ENCODE assay signal across 13 cellular contexts in genomic region chr11:4480577-4481539, GRCh38. TPM values are rescaled to one million over a fixed set of nuclear protein-coding genes. Genes with fewer than 3 reads are reported as not detected.
DNase-seq lines count a peak whose midpoint lies in the region; ATAC-seq, FAIRE-seq and TF ChIP-seq lines count a peak whose summit lies in the region.
"Had no signal": no experiment of that assay in that cellular context is flagged by ENCODE, and none has a peak within 500 bp of the region (broad histone marks: within the 10 kb centered on the region; RNA-seq: fewer than 3 reads in every experiment).

No MANE protein-coding gene starts in this region.

- TF ChIP-seq CTCF in RWPE1 (conservative IDR thresholded peaks at IDR 0.05; ENCODE audit: low read depth) (no peak), fibroblast of mammary gland (conservative IDR thresholded peaks at IDR 0.05; ENCODE audit: control insufficient read depth, insufficient read depth, low read depth, low read length) (no peak)

- CTCF ChIA-PET in RWPE1 (lab: Yijun Ruan, JAX) = no interaction called here

- no peak overlapping the region for H3K4me3 ChIP-seq in fibroblast of mammary gland (ENCODE audit: control insufficient read depth, low read depth, low read length)
- H3K4me3 ChIP-seq: colonic mucosa had no signal

- DNase-seq in stimulated activated CD4-positive, alpha-beta T cell treated with anti-CD3 and anti-CD28 coated beads, Interleukin-15, amount 100 ng/mL, for 24 hours = peak; percentile 26
- no peak for DNase-seq in stimulated activated CD4-positive, alpha-beta T cell treated with anti-CD3 and anti-CD28 coated beads, Interleukin-4, amount 100 ng/mL, for 1 hour
- DNase-seq in RWPE1 (ENCODE audit: low spot score) (peak; percentile 46), fibroblast of mammary gland (ENCODE audit: low read depth) (peak; percentile 38), urothelium cell line (ENCODE audit: low spot score) (peak; percentile 19), mesenteric fat pad (ENCODE audit: low spot score) (no peak), inferior parietal cortex (ENCODE audit: extremely low spot score) (no peak)
- DNase-seq: C1 segment of cervical spinal cord, colonic mucosa, GF-D8 had no signal

- ATAC-seq in HG03457 (IDR thresholded peaks at IDR 0.05; ENCODE audit: unreplicated experiment) = no peak

- POLR2A ChIA-PET in RWPE1 (lab: Yijun Ruan, JAX; ENCODE audit: low non-redundant PET) = no interaction called here

- FAIRE-seq in urothelium cell line (lab: Jason Lieb, UNC) = no peak

- H3K27ac ChIP-seq in RWPE1 = no peak overlapping the region
- H3K27ac ChIP-seq: colonic mucosa had no signal

RNA-seq across cellular contexts. Expression of gene OR52K1, which starts 1.6 kb away (rescaled TPM):
- total RNA-seq in mesenteric fat pad = not detected
- total RNA-seq: activated T-helper 2 cell treated with anti-CD3 and anti-CD28 coated beads, Interferon-gamma antibody, Interleukin-2, Interleukin-4, amounts not matched to agents 10 μg/mL and 5 μg/mL and 100 μg/mL, durations not matched to agents 14 hours and 24 hours and 36 hours; colonic mucosa had no signal

RNA-seq across cellular contexts. Expression of gene OR52K2, which starts 31.8 kb away (rescaled TPM):
- total RNA-seq in mesenteric fat pad = not detected
- total RNA-seq: activated T-helper 2 cell treated with anti-CD3 and anti-CD28 coated beads, Interferon-gamma antibody, Interleukin-2, Interleukin-4, amounts not matched to agents 10 μg/mL and 5 μg/mL and 100 μg/mL, durations not matched to agents 14 hours and 24 hours and 36 hours; colonic mucosa; liver had no signal

Comparison
In these comparisons a context has a peak if more than half of its experiments do, and no peak if none do; other contexts are left out.
1. DNase-seq: peak in stimulated activated CD4-positive, alpha-beta T cell treated with anti-CD3 and anti-CD28 coated beads, Interleukin-15, amount 100 ng/mL, for 24 hours (single experiment), RWPE1 (single experiment), fibroblast of mammary gland (single experiment) and urothelium cell line (single experiment); none in stimulated activated CD4-positive, alpha-beta T cell treated with anti-CD3 and anti-CD28 coated beads, Interleukin-4, amount 100 ng/mL, for 1 hour (single experiment), mesenteric fat pad (single experiment) and inferior parietal cortex (single experiment).